ENCODE assay signal across 1 cellular context in the genomic region with DNA sequence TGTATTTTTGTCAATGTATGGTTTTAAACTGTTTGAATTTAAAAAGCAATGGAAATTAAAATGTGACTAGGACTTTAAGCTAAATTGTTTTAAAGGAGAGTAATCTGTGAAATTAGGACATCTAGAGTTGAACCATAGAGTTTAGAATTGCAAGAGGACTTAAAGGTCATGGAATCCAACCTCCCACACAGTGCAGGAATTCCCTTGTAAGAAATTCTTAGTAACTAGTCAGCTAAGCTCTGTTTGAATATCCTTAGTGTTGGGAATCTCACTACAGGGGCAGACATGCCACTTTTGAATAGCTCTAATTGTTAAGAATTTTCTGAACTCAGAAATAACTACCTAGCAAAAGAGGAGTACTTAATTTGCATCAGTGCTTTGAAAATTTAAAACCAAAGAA.
TF ChIP-seq lines count a peak whose summit lies in the region.

No MANE protein-coding gene starts in this region.

TF ChIP-seq in IMR-90, 13 proteins besides CTCF, POLR2A, EP300 and RAD21 (continued from another document):
- TF ChIP-seq NFE2L2 (IDR thresholded peaks at IDR 0.05; ENCODE audit: low read depth, low read length): no peak
- no peak for TF ChIP-seq FOS (IDR thresholded peaks at IDR 0.05; ENCODE audit: low read depth, low read length)
- TF ChIP-seq RFX5 (IDR thresholded peaks at IDR 0.05; ENCODE audit: low read depth, low read length): no peak
